In the genomic region with DNA sequence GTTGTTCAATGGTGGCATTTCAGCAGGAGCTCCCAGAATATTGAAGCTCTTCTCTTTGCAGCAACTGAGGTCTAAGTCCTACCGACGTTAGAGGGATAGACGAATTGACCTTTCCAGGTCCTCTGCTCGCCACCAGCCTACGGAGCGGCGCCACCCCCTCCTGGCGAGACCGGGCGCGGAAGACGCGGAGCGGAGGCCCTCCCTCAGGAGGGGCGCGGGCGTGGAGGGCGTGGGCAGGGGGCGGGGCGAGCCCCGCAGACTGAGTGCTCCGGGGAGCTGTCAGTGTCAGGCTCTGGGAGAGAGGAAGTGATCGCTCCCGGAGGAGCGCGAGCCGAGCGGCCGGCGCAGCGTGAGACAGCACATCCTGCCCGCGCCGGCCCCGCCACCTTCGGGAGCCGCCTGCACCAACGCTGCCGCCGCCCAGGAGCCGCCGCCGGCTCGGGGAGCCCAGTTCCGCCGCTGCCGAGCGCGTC, we compare ENCODE assay signal across 8 cellular contexts. TPM values are rescaled to one million over a fixed set of nuclear protein-coding genes. Genes with fewer than 3 reads are reported as not detected.
DNase-seq lines count a peak whose midpoint lies in the region; ATAC-seq, FAIRE-seq and TF ChIP-seq lines count a peak whose summit lies in the region.

A gene (plus strand): TSS at position 257 of the 473 bp plus-strand sequence. CDS start 32,176 bp downstream, outside the sequence.

- no peak within 1 kb of the TSS for H3K27ac ChIP-seq in neuronal stem cell (replicated peaks; ENCODE audit: low read length)

- peak; percentile 81 for FAIRE-seq in urothelium cell line (lab: Jason Lieb, UNC)

- peak within 1 kb of the TSS; percentile 59 for H3K4me3 Mint-ChIP-seq in activated T-helper 2 cell treated with anti-CD3 and anti-CD28 coated beads, Interferon-gamma antibody, Interleukin-2, Interleukin-4, amounts not matched to agents 10 μg/mL and 5 μg/mL and 100 μg/mL, durations not matched to agents 14 hours and 24 hours and 36 hours (ENCODE audit: low read depth)
- H3K4me3 Mint-ChIP-seq in glutamatergic neuron (ENCODE audit: unreplicated experiment): peak within 1 kb of the TSS; percentile 93

- peak within 1 kb of the TSS; percentile 27 for H3K9ac ChIP-seq in neuronal stem cell (ENCODE audit: low read depth, low read length, poor library complexity)

- no peak within 1 kb of the TSS for H2BK12ac ChIP-seq in neuronal stem cell (ENCODE audit: low read length)

- no peak within 1 kb of the TSS for H2BK120ac ChIP-seq in neuronal stem cell (ENCODE audit: low read depth, low read length)

- H3K4me2 ChIP-seq in neuronal stem cell (ENCODE audit: insufficient read depth, low read length, poor library complexity, severe bottlenecking): peak within 1 kb of the TSS; percentile 97

- no peaks in the 10 kb centered on the region for H3K36me3 ChIP-seq in neuronal stem cell (replicated peaks in 1 of 2; ENCODE audit: control insufficient read depth in 2 of 2, insufficient read depth in 2 of 2, low read length in 2 of 2)

- peak within 1 kb of the TSS; percentile 79 for H4K8ac ChIP-seq in neuronal stem cell (ENCODE audit: low read depth, low read length)

- intact Hi-C loops in activated T-helper 2 cell treated with anti-CD3 and anti-CD28 coated beads, Interferon-gamma antibody, Interleukin-2, Interleukin-4, amounts not matched to agents 10 μg/mL and 5 μg/mL and 100 μg/mL, durations not matched to agents 14 hours and 24 hours and 36 hours (cut with micrococcal nuclease): no loop called here

- peaks cover 0 to 73% (median 10%) of the 10 kb centered on the region in 3 experiments for H3K27me3 ChIP-seq in neuronal stem cell (ENCODE audit: control insufficient read depth in 3 of 3, insufficient read depth in 3 of 3, low read depth in 1 of 3, low read length in 3 of 3)

- no peaks in the 10 kb centered on the region for H3K36me3 Mint-ChIP-seq in activated T-helper 2 cell treated with anti-CD3 and anti-CD28 coated beads, Interferon-gamma antibody, Interleukin-2, Interleukin-4, amounts not matched to agents 10 μg/mL and 5 μg/mL and 100 μg/mL, durations not matched to agents 14 hours and 24 hours and 36 hours (ENCODE audit: low read depth)
- no peaks in the 10 kb centered on the region for H3K36me3 Mint-ChIP-seq in glutamatergic neuron (ENCODE audit: unreplicated experiment)

- no peaks in the 10 kb centered on the region for H3K4me1 Mint-ChIP-seq in activated T-helper 2 cell treated with anti-CD3 and anti-CD28 coated beads, Interferon-gamma antibody, Interleukin-2, Interleukin-4, amounts not matched to agents 10 μg/mL and 5 μg/mL and 100 μg/mL, durations not matched to agents 14 hours and 24 hours and 36 hours (ENCODE audit: low read depth)
- peaks cover 6% of the 10 kb centered on the region for H3K4me1 Mint-ChIP-seq in glutamatergic neuron (ENCODE audit: low read depth, unreplicated experiment)

- no CpG with 5 or more reads among the region's 49 CpGs for WGBS in neuronal stem cell (ENCODE audit: extremely low coverage in 2 of 2, insufficient read length in 2 of 2, insufficient replicate concordance in 1 of 2), 2 donors

- no peak within 1 kb of the TSS for H2AK5ac ChIP-seq in neuronal stem cell (ENCODE audit: low read depth, low read length)

- peak within 1 kb of the TSS; percentile 36 to 79 for H3K4me3 ChIP-seq in neuronal stem cell (ENCODE audit: low read length in 2 of 2)

- no peak within 1 kb of the TSS for H3K18ac ChIP-seq in neuronal stem cell (ENCODE audit: low read length)

- H3K79me1 ChIP-seq in neuronal stem cell (ENCODE audit: low read depth, low read length): no peaks in the 10 kb centered on the region

- DNase-seq in COLO668 (lab: John Stamatoyannopoulos, UW; ENCODE audit: unreplicated experiment) (peak; percentile 91), NCI-H524 (lab: John Stamatoyannopoulos, UW) (peak; percentile 32 to 73), glutamatergic neuron (peak; percentile 79), neuronal stem cell (ENCODE audit: low spot score) (peak; percentile 55), urothelium cell line (ENCODE audit: low spot score) (peak; percentile 97)
- DNase-seq in activated T-helper 2 cell treated with anti-CD3 and anti-CD28 coated beads, Interferon-gamma antibody, Interleukin-2, Interleukin-4, amounts not matched to agents 10 μg/mL and 5 μg/mL and 100 μg/mL, durations not matched to agents 14 hours and 24 hours and 36 hours (ENCODE audit: low spot score): peak; percentile 11

- no peak within 1 kb of the TSS for H3K14ac ChIP-seq in neuronal stem cell (ENCODE audit: low read length)

- TF ChIP-seq CTCF in glutamatergic neuron (IDR thresholded peaks at IDR 0.05; ENCODE audit: partially characterized antibody, unreplicated experiment): no peak

- H3K4me1 ChIP-seq in neuronal stem cell (ENCODE audit: control insufficient read depth in 2 of 2, insufficient read depth in 1 of 2, low read depth in 1 of 2, low read length in 2 of 2): peaks cover 0 to 4% of the 10 kb centered on the region in 2 donors

- ATAC-seq in GM19395 (IDR thresholded peaks at IDR 0.05; ENCODE audit: unreplicated experiment) (peak; percentile 91), HG03354 (IDR thresholded peaks at IDR 0.05; ENCODE audit: poor library complexity, severe bottlenecking, unreplicated experiment) (peak; percentile 95)

- H2BK15ac ChIP-seq in neuronal stem cell (ENCODE audit: low read length): no peak within 1 kb of the TSS

- H2AFZ ChIP-seq in neuronal stem cell (ENCODE audit: low read length): peak within 1 kb of the TSS; percentile 81

- H3K27ac Mint-ChIP-seq in activated T-helper 2 cell treated with anti-CD3 and anti-CD28 coated beads, Interferon-gamma antibody, Interleukin-2, Interleukin-4, amounts not matched to agents 10 μg/mL and 5 μg/mL and 100 μg/mL, durations not matched to agents 14 hours and 24 hours and 36 hours: no peak within 1 kb of the TSS
- H3K27ac Mint-ChIP-seq in glutamatergic neuron (ENCODE audit: unreplicated experiment): no peak within 1 kb of the TSS

- H3K4ac ChIP-seq in neuronal stem cell (ENCODE audit: low read length): no peak within 1 kb of the TSS

- H2BK5ac ChIP-seq in neuronal stem cell (ENCODE audit: low read length): no peak within 1 kb of the TSS

- H3K9me3 ChIP-seq in neuronal stem cell (replicated peaks in 1 of 2; ENCODE audit: control insufficient read depth in 2 of 2, insufficient read depth in 1 of 2, low read depth in 1 of 2, low read length in 2 of 2): no peaks in the 10 kb centered on the region

- no peak within 1 kb of the TSS for H4K91ac ChIP-seq in neuronal stem cell (ENCODE audit: low read depth, low read length, poor library complexity)

- no peaks in the 10 kb centered on the region for H3K9me3 Mint-ChIP-seq in activated T-helper 2 cell treated with anti-CD3 and anti-CD28 coated beads, Interferon-gamma antibody, Interleukin-2, Interleukin-4, amounts not matched to agents 10 μg/mL and 5 μg/mL and 100 μg/mL, durations not matched to agents 14 hours and 24 hours and 36 hours
- peaks cover 5% of the 10 kb centered on the region for H3K9me3 Mint-ChIP-seq in glutamatergic neuron (ENCODE audit: unreplicated experiment)

- H3K23ac ChIP-seq in neuronal stem cell (ENCODE audit: low read depth, low read length, poor library complexity): peak within 1 kb of the TSS; percentile 45

- H3K27me3 Mint-ChIP-seq in activated T-helper 2 cell treated with anti-CD3 and anti-CD28 coated beads, Interferon-gamma antibody, Interleukin-2, Interleukin-4, amounts not matched to agents 10 μg/mL and 5 μg/mL and 100 μg/mL, durations not matched to agents 14 hours and 24 hours and 36 hours (ENCODE audit: low read depth): peaks cover 39% of the 10 kb centered on the region
- H3K27me3 Mint-ChIP-seq in glutamatergic neuron (ENCODE audit: unreplicated experiment): peaks cover 2% of the 10 kb centered on the region

RNA-seq across cellular contexts. Expression of the gene that starts here (rescaled TPM):
- total RNA-seq in activated T-helper 2 cell treated with anti-CD3 and anti-CD28 coated beads, Interferon-gamma antibody, Interleukin-2, Interleukin-4, amounts not matched to agents 10 μg/mL and 5 μg/mL and 100 μg/mL, durations not matched to agents 14 hours and 24 hours and 36 hours: not detected in 2 replicates
- total RNA-seq in glutamatergic neuron (ENCODE audit: unreplicated experiment): 11.0 TPM
- polyA plus RNA-seq in neuronal stem cell (2013, experiment 1 of 2): 0.33 TPM
- 0.30 TPM for polyA plus RNA-seq in neuronal stem cell (2013, experiment 2 of 2)

Comparison
In these comparisons a context has a peak if more than half of its experiments do, and no peak if none do; other contexts are left out.
1. RNA of the gene that starts here (total RNA-seq): 11.0 TPM in glutamatergic neuron (single experiment); not detected in activated T-helper 2 cell treated with anti-CD3 and anti-CD28 coated beads, Interferon-gamma antibody, Interleukin-2, Interleukin-4, amounts not matched to agents 10 μg/mL and 5 μg/mL and 100 μg/mL, durations not matched to agents 14 hours and 24 hours and 36 hours; every median in the first group is over 10 times any median in the second.
2. Peak in DNase-seq in activated T-helper 2 cell treated with anti-CD3 and anti-CD28 coated beads, Interferon-gamma antibody, Interleukin-2, Interleukin-4, amounts not matched to agents 10 μg/mL and 5 μg/mL and 100 μg/mL, durations not matched to agents 14 hours and 24 hours and 36 hours; RNA of the gene not detected or under 1 TPM.
3. DNase-seq: peak in every context shown above with its lines; median percentile 97 in urothelium cell line; 91 in COLO668; 79 in glutamatergic neuron; 55 in neuronal stem cell; 52 in NCI-H524; 11 in activated T-helper 2 cell treated with anti-CD3 and anti-CD28 coated beads, Interferon-gamma antibody, Interleukin-2, Interleukin-4, amounts not matched to agents 10 μg/mL and 5 μg/mL and 100 μg/mL, durations not matched to agents 14 hours and 24 hours and 36 hours.